ENCODE assay signal across 8 cellular contexts in genomic region chr1:179709841-179710329, GRCh38. TPM values are rescaled to one million over a fixed set of nuclear protein-coding genes. Genes with fewer than 3 reads are reported as not detected.
DNase-seq lines count a peak whose midpoint lies in the region; ATAC-seq and TF ChIP-seq lines count a peak whose summit lies in the region.

No MANE protein-coding gene starts in this region.

- H3K9me3 ChIP-seq in neural progenitor cell (ENCODE audit: low read depth) (peaks cover 6% of the 10 kb centered on the region), colonic mucosa (no peaks in the 10 kb centered on the region)

- H3K4me1 ChIP-seq in neural progenitor cell (no peaks in the 10 kb centered on the region), colonic mucosa (no peaks in the 10 kb centered on the region)

- CTCF ChIA-PET in HEK293T (lab: Yijun Ruan, JAX) = interaction anchor here (12.5 kb wide), 1 partner anchor 102 kb away, joined by 288 read pairs; no protein-coding TSS in a partner anchor

- H3K9me3 Mint-ChIP-seq in neural progenitor cell (peaks cover 19% of the 10 kb centered on the region), CD14-positive monocyte (peaks cover 8 to 17% (median 12%) of the 10 kb centered on the region in 7 donors)

- H3K27ac ChIP-seq in neural progenitor cell = no peak overlapping the region
- no peak overlapping the region for H3K27ac ChIP-seq in colonic mucosa

- H3K27me3 Mint-ChIP-seq in neural progenitor cell (ENCODE audit: insufficient read depth, low read depth) (no peaks in the 10 kb centered on the region), CD14-positive monocyte (ENCODE audit: low read depth in 3 of 3) (no peaks in the 10 kb centered on the region)

- H3K4me3 ChIP-seq in neural progenitor cell = no peak overlapping the region
- H3K4me3 ChIP-seq in colonic mucosa = no peak overlapping the region

- H3K79me2 ChIP-seq in neural progenitor cell (ENCODE audit: low read depth) = no peaks in the 10 kb centered on the region

- H4K20me1 ChIP-seq in neural progenitor cell (ENCODE audit: low read depth) = no peaks in the 10 kb centered on the region

- no peak overlapping the region for H3K27ac Mint-ChIP-seq in neural progenitor cell
- H3K27ac Mint-ChIP-seq in CD14-positive monocyte = no peak overlapping the region

- H3K27me3 ChIP-seq in neural progenitor cell = no peaks in the 10 kb centered on the region
- no peaks in the 10 kb centered on the region for H3K27me3 ChIP-seq in colonic mucosa

- no peaks in the 10 kb centered on the region for H3K4me1 Mint-ChIP-seq in neural progenitor cell
- H3K4me1 Mint-ChIP-seq in CD14-positive monocyte = peaks cover 3% of the 10 kb centered on the region

- no peak overlapping the region for H3K4me3 Mint-ChIP-seq in neural progenitor cell
- no peak overlapping the region for H3K4me3 Mint-ChIP-seq in CD14-positive monocyte

- POLR2A ChIA-PET in HEK293T (lab: Yijun Ruan, JAX) = no interaction called here

- no peak for TF ChIP-seq CTCF in neural progenitor cell (IDR thresholded peaks at IDR 0.05)
- TF ChIP-seq CTCF in colonic mucosa (IDR thresholded peaks at IDR 0.05) = no peak
- no peak for TF ChIP-seq CTCF in CD14-positive monocyte (IDR thresholded peaks at IDR 0.05)

- intact Hi-C loops in colonic mucosa (cut with DNase I) = loop anchor here (2.0 kb wide), 1 partner anchor 99 kb away; no protein-coding TSS in a partner anchor
- intact Hi-C loops in CD14-positive monocyte (cut with micrococcal nuclease) = loop anchor here in 1 of 2 donors (5.0 kb wide), 1 partner anchor 107 kb away; no protein-coding TSS in a partner anchor

- no peaks in the 10 kb centered on the region for H3F3A ChIP-seq in neural progenitor cell (ENCODE audit: low read depth)

- ATAC-seq in GM18508 (IDR thresholded peaks at IDR 0.05; ENCODE audit: insufficient read depth, unreplicated experiment) (peak; percentile 83), GM19328 (IDR thresholded peaks at IDR 0.05; ENCODE audit: unreplicated experiment) (no peak)

- H3K36me3 ChIP-seq in neural progenitor cell = no peaks in the 10 kb centered on the region
- no peaks in the 10 kb centered on the region for H3K36me3 ChIP-seq in colonic mucosa

- no peak overlapping the region for H3K9ac ChIP-seq in neural progenitor cell
- no peak overlapping the region for H3K9ac ChIP-seq in colonic mucosa (ENCODE audit: low read depth in 2 of 2, low read length in 2 of 2)

- no peak for DNase-seq in HEK293T (ENCODE audit: extremely low spot score)
- peak; percentile 74 for DNase-seq in SK-N-DZ (ENCODE audit: low spot score)
- DNase-seq in left kidney (ENCODE audit: low read depth, low spot score) = peak; percentile 61
- DNase-seq in neural progenitor cell (ENCODE audit: low spot score) = no peak
- no peak for DNase-seq in colonic mucosa
- no peak for DNase-seq in CD14-positive monocyte (ENCODE audit: low spot score)

- H3K36me3 Mint-ChIP-seq in neural progenitor cell (peaks cover 2% of the 10 kb centered on the region), CD14-positive monocyte (no peaks in the 10 kb centered on the region)

- H2AFZ ChIP-seq in neural progenitor cell (replicated peaks) = no peak overlapping the region

- H3K4me2 ChIP-seq in neural progenitor cell = no peak overlapping the region

TF ChIP-seq in HEK293T, 16 proteins besides CTCF, POLR2A, EP300 and RAD21:
- TF ChIP-seq ELF4 (IDR thresholded peaks at IDR 0.05) (peak; percentile 87), NFRKB (IDR thresholded peaks at IDR 0.05) (no peak)

RNA-seq across cellular contexts. Expression of gene FAM163A, which starts 33.2 kb away (rescaled TPM):
- 30.8 and 34.2 TPM in 2 replicates for polyA plus RNA-seq in SK-N-DZ (2014; cell fraction: cytosol; rRNA removed)
- 26.5 and 29.2 TPM in 2 replicates for polyA plus RNA-seq in SK-N-DZ (2014; cell fraction: nucleus; rRNA removed)
- total RNA-seq in neural progenitor cell (ENCODE audit: low replicate concordance) (0.11 and 0.40 TPM in 2 replicates), colonic mucosa (under 1 TPM; 0.10 to 0.56 TPM)
- not detected for polyA plus RNA-seq in CD14-positive monocyte

Comparison
In these comparisons a context has a peak if more than half of its experiments do, and no peak if none do; other contexts are left out.
1. DNase-seq: peak in SK-N-DZ (single experiment) and left kidney (single experiment); none in HEK293T (single experiment), neural progenitor cell (single experiment), colonic mucosa (single experiment) and CD14-positive monocyte (single experiment).